Comparison of ENCODE assay signal across 24 cellular contexts in genomic region chrX:100358766-100359165, GRCh38. TPM values are rescaled to one million over a fixed set of nuclear protein-coding genes. Genes with fewer than 3 reads are reported as not detected.
"Had no signal": no experiment of that assay in that cellular context is flagged by ENCODE, and none has a peak within 500 bp of the region (broad histone marks: within the 10 kb centered on the region; RNA-seq: fewer than 3 reads in every experiment).

No MANE protein-coding gene starts in this region.

- H3K4me1 Mint-ChIP-seq: naive thymus-derived CD4-positive, alpha-beta T cell; stimulated activated memory B cell treated with anti-CD40 and anti-IgM and Interleukin-4, amounts not matched to agents 10 μg/mL and 1 μg/mL and 100 μg/mL, for 72 hours had no signal

- H3K36me3 ChIP-seq: esophagus muscularis mucosa, gastrocnemius medialis, heart right ventricle, neutrophil, spleen, tibial nerve, upper lobe of right lung, vagina had no signal

- FAIRE-seq: islet of Langerhans had no signal

- H3K9me3 Mint-ChIP-seq: effector memory CD8-positive, alpha-beta T cell; naive thymus-derived CD4-positive, alpha-beta T cell; stimulated activated memory B cell treated with anti-CD40 and anti-IgM and Interleukin-4, amounts not matched to agents 10 μg/mL and 1 μg/mL and 100 μg/mL, for 72 hours; stimulated activated naive CD8-positive, alpha-beta T cell treated with anti-CD3 and anti-CD28 coated beads, Interleukin-15, Interleukin-2, amounts not matched to agents 100 ng/mL and 50 ng/mL, for 24 hours had no signal

- ATAC-seq: effector memory CD8-positive, alpha-beta T cell; gastrocnemius medialis; heart right ventricle; naive thymus-derived CD4-positive, alpha-beta T cell; sciatic nerve; stimulated activated memory B cell treated with anti-CD40 and anti-IgM and Interleukin-4, amounts not matched to agents 10 μg/mL and 1 μg/mL and 100 μg/mL, for 72 hours; upper lobe of right lung had no signal

- H3K27ac Mint-ChIP-seq: effector memory CD8-positive, alpha-beta T cell; naive thymus-derived CD4-positive, alpha-beta T cell; stimulated activated memory B cell treated with anti-CD40 and anti-IgM and Interleukin-4, amounts not matched to agents 10 μg/mL and 1 μg/mL and 100 μg/mL, for 72 hours; stimulated activated naive CD8-positive, alpha-beta T cell treated with anti-CD3 and anti-CD28 coated beads, Interleukin-15, Interleukin-2, amounts not matched to agents 100 ng/mL and 50 ng/mL, for 24 hours had no signal

- DNase-seq: effector memory CD8-positive, alpha-beta T cell; gastrocnemius medialis; heart right ventricle; hypothalamus; kidney glomerular epithelial cell; mammary epithelial cell; naive thymus-derived CD4-positive, alpha-beta T cell; posterior cingulate gyrus; spleen; stimulated activated CD4-positive, alpha-beta T cell treated with anti-CD3 and anti-CD28 coated beads, Interleukin-15, amount 100 ng/mL, for 24 hours; stimulated activated CD4-positive, alpha-beta T cell treated with anti-CD3 and anti-CD28 coated beads, Interleukin-1b, Interleukin-23, amount 100 ng/mL, for 48 hours; stimulated activated CD4-positive, alpha-beta T cell treated with anti-CD3 and anti-CD28 coated beads, Interleukin-4, amount 100 ng/mL, for 24 hours; testis; upper lobe of right lung had no signal

- H3K27me3 ChIP-seq: esophagus muscularis mucosa, gastrocnemius medialis, neutrophil, testis, upper lobe of right lung, vagina had no signal

- H3K4me1 ChIP-seq: esophagus muscularis mucosa, gastrocnemius medialis, heart right ventricle, spleen, testis, tibial nerve, upper lobe of right lung, vagina had no signal

- H3K9me3 ChIP-seq: esophagus muscularis mucosa, gastrocnemius medialis, heart right ventricle, neutrophil, spleen, testis, tibial nerve, upper lobe of right lung, vagina had no signal

- H3K27ac ChIP-seq: epithelial cell of prostate, esophagus muscularis mucosa, gastrocnemius medialis, heart right ventricle, neutrophil, spleen, testis, tibial nerve, upper lobe of right lung, vagina had no signal

- H3K4me3 Mint-ChIP-seq: effector memory CD8-positive, alpha-beta T cell; naive thymus-derived CD4-positive, alpha-beta T cell; stimulated activated memory B cell treated with anti-CD40 and anti-IgM and Interleukin-4, amounts not matched to agents 10 μg/mL and 1 μg/mL and 100 μg/mL, for 72 hours; stimulated activated naive CD8-positive, alpha-beta T cell treated with anti-CD3 and anti-CD28 coated beads, Interleukin-15, Interleukin-2, amounts not matched to agents 100 ng/mL and 50 ng/mL, for 24 hours had no signal

- H3K4me3 ChIP-seq: esophagus muscularis mucosa, gastrocnemius medialis, heart right ventricle, spleen, testis, tibial nerve, upper lobe of right lung, vagina had no signal

- H3K27me3 Mint-ChIP-seq: effector memory CD8-positive, alpha-beta T cell; naive thymus-derived CD4-positive, alpha-beta T cell; stimulated activated memory B cell treated with anti-CD40 and anti-IgM and Interleukin-4, amounts not matched to agents 10 μg/mL and 1 μg/mL and 100 μg/mL, for 72 hours; stimulated activated naive CD8-positive, alpha-beta T cell treated with anti-CD3 and anti-CD28 coated beads, Interleukin-15, Interleukin-2, amounts not matched to agents 100 ng/mL and 50 ng/mL, for 24 hours had no signal

RNA-seq across cellular contexts. Expression of gene PCDH19, which starts 51.3 kb away (rescaled TPM):
- total RNA-seq: mononuclear cell had no signal
- polyA plus RNA-seq: naive thymus-derived CD4-positive, alpha-beta T cell had no signal
